35 cellular contexts compared by ENCODE assay signal in genomic region chr13:39505151-39505550, GRCh38.
"Had no signal": no experiment of that assay in that cellular context is flagged by ENCODE, and none has a peak within 500 bp of the region (broad histone marks: within the 10 kb centered on the region; RNA-seq: fewer than 3 reads in every experiment).

No MANE protein-coding gene starts in this region.

- H3K27me3 ChIP-seq: adrenal gland, ascending aorta, cardiac muscle cell, colonic mucosa, gastrocnemius medialis, testis, transverse colon had no signal

- ATAC-seq: activated CD4-positive, alpha-beta T cell treated with anti-CD3 and anti-CD28 coated beads for 36 hours; activated CD8-positive, alpha-beta memory T cell treated with anti-CD3 and anti-CD28 coated beads, Interleukin-2, amount 10 ng/mL, durations not matched to agents 7 days and 5 days; activated CD8-positive, alpha-beta T cell treated with anti-CD3 and anti-CD28 coated beads, Interleukin-2, amount 10 ng/mL, durations not matched to agents 7 days and 5 days; activated T-cell treated with anti-CD3 and anti-CD28 coated beads, Interleukin-2, amount 50 U/mL, for 72 hours; gastrocnemius medialis; left cardiac atrium; sciatic nerve; stimulated activated naive CD8-positive, alpha-beta T cell treated with anti-CD3 and anti-CD28 coated beads, Interleukin-15, Interleukin-2, amounts not matched to agents 100 U/mL and 50 U/mL, for 24 hours; T-cell had no signal

- H3K9me3 ChIP-seq: adrenal gland, ascending aorta, colonic mucosa, gastrocnemius medialis, testis, transverse colon had no signal

- H3K4me1 ChIP-seq: adrenal gland, ascending aorta, colonic mucosa had no signal

- H3K36me3 Mint-ChIP-seq: activated CD8-positive, alpha-beta memory T cell treated with anti-CD3 and anti-CD28 coated beads, Interleukin-2, amount 10 ng/mL, durations not matched to agents 7 days and 5 days; activated naive CD8-positive, alpha-beta T cell treated with anti-CD3 and anti-CD28 coated beads for 36 hours; mesothelial cell of epicardium; naive B cell; T-cell had no signal

- H3K27ac Mint-ChIP-seq: activated CD4-positive, alpha-beta T cell treated with anti-CD3 and anti-CD28 coated beads for 36 hours; activated CD8-positive, alpha-beta memory T cell treated with anti-CD3 and anti-CD28 coated beads, Interleukin-2, amount 10 ng/mL, durations not matched to agents 7 days and 5 days; activated CD8-positive, alpha-beta T cell treated with anti-CD3 and anti-CD28 coated beads, Interleukin-2, amount 10 ng/mL, durations not matched to agents 7 days and 5 days; activated naive CD8-positive, alpha-beta T cell treated with anti-CD3 and anti-CD28 coated beads for 36 hours; activated T-cell treated with anti-CD3 and anti-CD28 coated beads, Interleukin-2, amount 50 U/mL, for 72 hours; mesothelial cell of epicardium; T-cell; T-helper 2 cell treated with Interferon-gamma antibody and Interleukin-4, amounts not matched to agents 5 μg/mL and 100 μg/mL, for 36 hours had no signal

- H3K27ac ChIP-seq: adrenal gland, ascending aorta, cardiac muscle cell, colonic mucosa, gastrocnemius medialis, skin epidermis, testis, transverse colon had no signal

- H3K9me3 Mint-ChIP-seq: activated naive CD8-positive, alpha-beta T cell treated with anti-CD3 and anti-CD28 coated beads for 36 hours; activated T-cell treated with anti-CD3 and anti-CD28 coated beads, Interleukin-2, amount 50 U/mL, for 72 hours; mesothelial cell of epicardium; T-cell; T-helper 2 cell treated with Interferon-gamma antibody and Interleukin-4, amounts not matched to agents 5 μg/mL and 100 μg/mL, for 36 hours had no signal

- H3K4me3 Mint-ChIP-seq: activated CD4-positive, alpha-beta T cell treated with anti-CD3 and anti-CD28 coated beads for 36 hours; activated CD8-positive, alpha-beta memory T cell treated with anti-CD3 and anti-CD28 coated beads, Interleukin-2, amount 10 ng/mL, durations not matched to agents 7 days and 5 days; activated CD8-positive, alpha-beta T cell treated with anti-CD3 and anti-CD28 coated beads, Interleukin-2, amount 10 ng/mL, durations not matched to agents 7 days and 5 days; activated naive CD8-positive, alpha-beta T cell treated with anti-CD3 and anti-CD28 coated beads for 36 hours; activated T-cell treated with anti-CD3 and anti-CD28 coated beads, Interleukin-2, amount 50 U/mL, for 72 hours; brain; mesothelial cell of epicardium; naive B cell; neural crest cell; T-cell; T-helper 2 cell treated with Interferon-gamma antibody and Interleukin-4, amounts not matched to agents 5 μg/mL and 100 μg/mL, for 36 hours had no signal

- H3K4me3 ChIP-seq: adrenal gland, ascending aorta, cardiac muscle cell, colonic mucosa, gastrocnemius medialis, skin epidermis, testis, transverse colon had no signal

- FAIRE-seq: endometrium, keratinocyte, urothelium cell line had no signal

- H3K4me1 Mint-ChIP-seq: activated CD4-positive, alpha-beta T cell treated with anti-CD3 and anti-CD28 coated beads for 36 hours; activated CD8-positive, alpha-beta memory T cell treated with anti-CD3 and anti-CD28 coated beads, Interleukin-2, amount 10 ng/mL, durations not matched to agents 7 days and 5 days; activated naive CD8-positive, alpha-beta T cell treated with anti-CD3 and anti-CD28 coated beads for 36 hours; T-cell had no signal

- H3K27me3 Mint-ChIP-seq: naive B cell had no signal

- DNase-seq: activated CD4-positive, alpha-beta T cell treated with anti-CD3 and anti-CD28 coated beads for 36 hours; activated CD4-positive, CD25-positive, alpha-beta regulatory T cell; activated CD8-positive, alpha-beta memory T cell treated with anti-CD3 and anti-CD28 coated beads, Interleukin-2, amount 10 ng/mL, durations not matched to agents 7 days and 5 days; activated CD8-positive, alpha-beta T cell treated with anti-CD3 and anti-CD28 coated beads, Interleukin-2, amount 10 ng/mL, durations not matched to agents 7 days and 5 days; activated naive CD4-positive, alpha-beta T cell; activated naive CD8-positive, alpha-beta T cell treated with anti-CD3 and anti-CD28 coated beads for 36 hours; activated T-cell treated with anti-CD3 and anti-CD28 coated beads for 4 hours; activated T-cell treated with anti-CD3 and anti-CD28 coated beads, Interleukin-2, amount 50 U/mL, for 72 hours; adrenal gland; cerebellar nuclear complex; colonic mucosa; effector CD8-positive, alpha-beta T cell; gastrocnemius medialis; glutamatergic neuron; left cardiac atrium; mammary epithelial cell; naive B cell; nucleus accumbens; stimulated activated CD4-positive, alpha-beta T cell treated with anti-CD3 and anti-CD28 coated beads, Interleukin-12 subunit alpha, Interleukin-12 subunit beta, amount 100 ng/mL, for 4 hours; stimulated activated CD4-positive, alpha-beta T cell treated with anti-CD3 and anti-CD28 coated beads, Interleukin-4, amount 100 ng/mL, for 1 hour; stimulated activated naive CD8-positive, alpha-beta T cell treated with anti-CD3 and anti-CD28 coated beads, Interleukin-15, Interleukin-2, amounts not matched to agents 100 U/mL and 50 U/mL, for 24 hours; T-cell; testis; transverse colon had no signal

- H3K36me3 ChIP-seq: adrenal gland, ascending aorta, cardiac muscle cell, colonic mucosa, gastrocnemius medialis, transverse colon had no signal
